Comparison of ENCODE assay signal across 12 cellular contexts in genomic region chrX:15988661-15989603, GRCh38.
A peak's percentile ranks its signal among the peaks of the same experiment; 100 is the strongest.
DNase-seq lines count a peak whose midpoint lies in the region; ATAC-seq and TF ChIP-seq lines count a peak whose summit lies in the region.
"Had no signal": no experiment of that assay in that cellular context is flagged by ENCODE, and none has a peak within 500 bp of the region (broad histone marks: within the 10 kb centered on the region; RNA-seq: fewer than 3 reads in every experiment).

No MANE protein-coding gene starts in this region.

- H3K36me3 Mint-ChIP-seq in activated T-helper 1 cell treated with anti-CD3 and anti-CD28 coated beads, Interleukin-12 subunit alpha, Interleukin-12 subunit beta, Interleukin-2, Interleukin-4 antibody, amounts not matched to agents 30 ng/mL and 10 ng/mL and 1 ng/mL, durations not matched to agents 14 hours and 24 hours and 36 hours (ENCODE audit: low read depth) = peaks cover 2% of the 10 kb centered on the region

- H3K9me3 Mint-ChIP-seq in activated T-helper 1 cell treated with anti-CD3 and anti-CD28 coated beads, Interleukin-12 subunit alpha, Interleukin-12 subunit beta, Interleukin-2, Interleukin-4 antibody, amounts not matched to agents 30 ng/mL and 10 ng/mL and 1 ng/mL, durations not matched to agents 14 hours and 24 hours and 36 hours = peaks cover 4% of the 10 kb centered on the region

- H3K27me3 Mint-ChIP-seq in activated T-helper 1 cell treated with anti-CD3 and anti-CD28 coated beads, Interleukin-12 subunit alpha, Interleukin-12 subunit beta, Interleukin-2, Interleukin-4 antibody, amounts not matched to agents 30 ng/mL and 10 ng/mL and 1 ng/mL, durations not matched to agents 14 hours and 24 hours and 36 hours (ENCODE audit: insufficient read depth) = peaks cover 2% of the 10 kb centered on the region

- intact Hi-C loops in ascending aorta (cut with DNase I) = no loop called here
- intact Hi-C loops in activated T-helper 1 cell treated with anti-CD3 and anti-CD28 coated beads, Interleukin-12 subunit alpha, Interleukin-12 subunit beta, Interleukin-2, Interleukin-4 antibody, amounts not matched to agents 30 ng/mL and 10 ng/mL and 1 ng/mL, durations not matched to agents 14 hours and 24 hours and 36 hours (cut with micrococcal nuclease) = no loop called here

- no peaks in the 10 kb centered on the region for H3K4me1 ChIP-seq in ascending aorta

- H3K27me3 ChIP-seq in ascending aorta = no peaks in the 10 kb centered on the region
- H3K27me3 ChIP-seq: tibial nerve had no signal

- peak; percentile 83 for DNase-seq in AG10803 (ENCODE audit: low read depth)
- no peak for DNase-seq in ascending aorta (ENCODE audit: low spot score in 2 of 2)
- DNase-seq in kidney tubule cell (ENCODE audit: low spot score) = peak; percentile 95
- DNase-seq in activated T-helper 1 cell treated with anti-CD3 and anti-CD28 coated beads, Interleukin-12 subunit alpha, Interleukin-12 subunit beta, Interleukin-2, Interleukin-4 antibody, amounts not matched to agents 30 ng/mL and 10 ng/mL and 1 ng/mL, durations not matched to agents 14 hours and 24 hours and 36 hours (ENCODE audit: low spot score) = no peak
- DNase-seq in activated effector memory CD4-positive, alpha-beta T cell treated with anti-CD3 and anti-CD28 coated beads, Interleukin-2, amount 50 U/mL, for 16 hours = no peak
- DNase-seq in COLO668 (lab: John Stamatoyannopoulos, UW; ENCODE audit: unreplicated experiment) = no peak
- DNase-seq: activated CD4-positive, alpha-beta T cell treated with anti-CD3 and anti-CD28 coated beads, Interleukin-2, amount 50 U/mL, for 4 hours; GDM1; NCI-H2107 had no signal

- peak overlapping the region; percentile 19 to 51 for H3K27ac ChIP-seq in ascending aorta

- H3K4me3 ChIP-seq in AG10803 (ENCODE audit: low read length) (no peak overlapping the region), ascending aorta (no peak overlapping the region)
- H3K4me3 ChIP-seq: tibial nerve had no signal

- no peaks in the 10 kb centered on the region for H3K36me3 ChIP-seq in ascending aorta
- H3K36me3 ChIP-seq: tibial nerve had no signal

- H3K27ac Mint-ChIP-seq in activated T-helper 1 cell treated with anti-CD3 and anti-CD28 coated beads, Interleukin-12 subunit alpha, Interleukin-12 subunit beta, Interleukin-2, Interleukin-4 antibody, amounts not matched to agents 30 ng/mL and 10 ng/mL and 1 ng/mL, durations not matched to agents 14 hours and 24 hours and 36 hours = no peak overlapping the region

- TF ChIP-seq CTCF in AG10803 (conservative IDR thresholded peaks at IDR 0.05; ENCODE audit: low read length) = no peak
- no peak for TF ChIP-seq CTCF in ascending aorta (IDR thresholded peaks at IDR 0.05)

- H3K4me3 Mint-ChIP-seq in activated T-helper 1 cell treated with anti-CD3 and anti-CD28 coated beads, Interleukin-12 subunit alpha, Interleukin-12 subunit beta, Interleukin-2, Interleukin-4 antibody, amounts not matched to agents 30 ng/mL and 10 ng/mL and 1 ng/mL, durations not matched to agents 14 hours and 24 hours and 36 hours = no peak overlapping the region

- ATAC-seq in HG02884 (IDR thresholded peaks at IDR 0.05; ENCODE audit: unreplicated experiment) (peak; percentile 45), GM19035 (IDR thresholded peaks at IDR 0.05; ENCODE audit: unreplicated experiment) (no peak)

- peaks cover 6% of the 10 kb centered on the region for H3K4me1 Mint-ChIP-seq in activated T-helper 1 cell treated with anti-CD3 and anti-CD28 coated beads, Interleukin-12 subunit alpha, Interleukin-12 subunit beta, Interleukin-2, Interleukin-4 antibody, amounts not matched to agents 30 ng/mL and 10 ng/mL and 1 ng/mL, durations not matched to agents 14 hours and 24 hours and 36 hours (ENCODE audit: low read depth)

- H3K9me3 ChIP-seq in ascending aorta = no peaks in the 10 kb centered on the region
- H3K9me3 ChIP-seq: tibial nerve had no signal

Comparison
In these comparisons a context has a peak if more than half of its experiments do, and no peak if none do; other contexts are left out.
1. DNase-seq: peak in AG10803 (single experiment) and kidney tubule cell (single experiment); none in ascending aorta (0 of 2), activated T-helper 1 cell treated with anti-CD3 and anti-CD28 coated beads, Interleukin-12 subunit alpha, Interleukin-12 subunit beta, Interleukin-2, Interleukin-4 antibody, amounts not matched to agents 30 ng/mL and 10 ng/mL and 1 ng/mL, durations not matched to agents 14 hours and 24 hours and 36 hours (single experiment), activated effector memory CD4-positive, alpha-beta T cell treated with anti-CD3 and anti-CD28 coated beads, Interleukin-2, amount 50 U/mL, for 16 hours (single experiment) and COLO668 (single experiment).